ENCODE assay signal across 8 cellular contexts in the genomic region with DNA sequence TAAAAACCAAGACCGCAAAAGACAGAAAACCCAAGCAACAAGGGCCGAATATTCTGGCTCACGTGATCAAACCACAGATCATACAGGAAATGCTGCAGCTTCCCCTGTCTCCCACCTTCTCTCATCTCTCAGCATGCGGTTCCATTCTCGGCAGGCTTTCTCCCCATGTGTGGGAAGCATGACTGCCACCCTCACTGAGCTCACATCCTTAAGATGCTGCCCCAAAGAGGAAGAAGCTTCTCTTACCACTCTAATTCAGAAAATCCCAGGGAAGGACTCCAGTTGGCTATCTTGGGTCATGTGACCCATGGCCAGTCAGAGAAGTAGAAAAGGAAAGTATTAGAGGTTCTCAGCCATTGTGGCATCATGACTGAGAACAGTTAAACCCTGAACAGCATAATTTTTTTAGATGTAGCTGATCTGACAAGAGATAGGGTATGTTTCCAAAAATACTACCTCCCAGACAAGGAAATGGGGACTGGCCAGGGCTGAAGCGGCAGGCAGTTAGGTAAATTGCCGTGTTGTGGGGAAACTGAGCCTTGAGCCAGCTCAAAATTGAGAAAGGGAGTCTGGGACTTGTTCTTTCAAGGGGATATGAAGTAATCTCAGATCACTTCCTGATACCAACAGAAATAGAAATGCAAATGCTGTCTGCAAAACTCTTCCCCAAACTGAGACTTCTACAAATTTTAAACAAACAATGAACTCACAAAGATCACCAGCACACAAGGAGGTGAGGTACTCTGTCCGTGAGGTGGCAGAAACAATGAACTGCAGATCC. TPM values are rescaled to one million over a fixed set of nuclear protein-coding genes. Genes with fewer than 3 reads are reported as not detected.
DNase-seq lines count a peak whose midpoint lies in the region; ATAC-seq, FAIRE-seq and TF ChIP-seq lines count a peak whose summit lies in the region.

No MANE protein-coding gene starts in this region.

- no peaks in the 10 kb centered on the region for H3K27me3 ChIP-seq in SU-DHL-6 (ENCODE audit: low read length)

- H3K4me1 Mint-ChIP-seq in activated naive CD8-positive, alpha-beta T cell treated with anti-CD3 and anti-CD28 coated beads for 36 hours: peaks cover 20% of the 10 kb centered on the region

- H3K79me2 ChIP-seq in SU-DHL-6 (ENCODE audit: insufficient read depth, low read length): no peaks in the 10 kb centered on the region

- H3K27ac Mint-ChIP-seq in activated naive CD8-positive, alpha-beta T cell treated with anti-CD3 and anti-CD28 coated beads for 36 hours: peak overlapping the region; percentile 93

- peak overlapping the region; percentile 75 for H2AFZ ChIP-seq in SU-DHL-6 (ENCODE audit: low read depth, low read length, severe bottlenecking)

- H4K20me1 ChIP-seq in SU-DHL-6 (ENCODE audit: low read depth, low read length): no peaks in the 10 kb centered on the region

- peaks cover 6% of the 10 kb centered on the region for H3K9me3 Mint-ChIP-seq in activated naive CD8-positive, alpha-beta T cell treated with anti-CD3 and anti-CD28 coated beads for 36 hours

- ATAC-seq in HG03139 (IDR thresholded peaks at IDR 0.05; ENCODE audit: unreplicated experiment): no peak

- H3K9ac ChIP-seq in SU-DHL-6 (ENCODE audit: low read length): peak overlapping the region; percentile 45

- H3K9me2 ChIP-seq in SU-DHL-6 (replicated peaks; ENCODE audit: insufficient read depth, low read length): no peaks in the 10 kb centered on the region

- peak overlapping the region; percentile 77 for H3K4me3 Mint-ChIP-seq in activated naive CD8-positive, alpha-beta T cell treated with anti-CD3 and anti-CD28 coated beads for 36 hours

- peak overlapping the region; percentile 70 for H3K4me2 ChIP-seq in SU-DHL-6 (ENCODE audit: low read depth, low read length, poor library complexity, severe bottlenecking)

- H3F3A ChIP-seq in SU-DHL-6 (ENCODE audit: insufficient read depth): peaks cover 33% of the 10 kb centered on the region

- peak overlapping the region; percentile 90 for H3K27ac ChIP-seq in SU-DHL-6 (ENCODE audit: low read depth, low read length)

- no peaks in the 10 kb centered on the region for H3K27me3 Mint-ChIP-seq in activated naive CD8-positive, alpha-beta T cell treated with anti-CD3 and anti-CD28 coated beads for 36 hours

- no peaks in the 10 kb centered on the region for H3K36me3 ChIP-seq in SU-DHL-6 (ENCODE audit: low read length)

- DNase-seq in GM18507 (ENCODE audit: extremely low spot score, insufficient read length, low read depth) (no peak), NCI-H748 treated with DMSO at 0.1 percent for 48 hours (lab: John Stamatoyannopoulos, UW) (no peak), H4 (ENCODE audit: low spot score) (no peak), NCI-H2227 (lab: John Stamatoyannopoulos, UW; ENCODE audit: unreplicated experiment) (no peak)
- peak; percentile 63 for DNase-seq in activated naive CD8-positive, alpha-beta T cell treated with anti-CD3 and anti-CD28 coated beads for 36 hours
- DNase-seq in stimulated activated CD4-positive, alpha-beta T cell treated with anti-CD3 and anti-CD28 coated beads, Interleukin-2, amount 100 ng/mL, for 48 hours: peak; percentile 51 to 57

- peak overlapping the region; percentile 44 for H3K4me3 ChIP-seq in SU-DHL-6 (ENCODE audit: insufficient read depth, low read length, poor library complexity, severe bottlenecking)

- no peaks in the 10 kb centered on the region for H3K9me3 ChIP-seq in SU-DHL-6 (ENCODE audit: insufficient read depth, low read length)

- TF ChIP-seq CTCF in SU-DHL-6 (IDR thresholded peaks at IDR 0.05; ENCODE audit: insufficient read depth, low read length, poor library complexity, severe bottlenecking): no peak

- peak; percentile 75 for FAIRE-seq in GM18507 (lab: Jason Lieb, UNC)

- H3K36me3 Mint-ChIP-seq in activated naive CD8-positive, alpha-beta T cell treated with anti-CD3 and anti-CD28 coated beads for 36 hours: peaks cover 11% of the 10 kb centered on the region

RNA-seq across cellular contexts. Expression of a gene that starts 37.1 kb away (rescaled TPM):
- total RNA-seq in activated naive CD8-positive, alpha-beta T cell treated with anti-CD3 and anti-CD28 coated beads for 36 hours: under 1 TPM; 0.12 to 0.18 TPM
- total RNA-seq in H4 (2014; rRNA removed; shearing (Covaris generic)): not detected in 2 replicates

RNA-seq across cellular contexts. Expression of a gene that starts 53.7 kb away (rescaled TPM):
- total RNA-seq in activated naive CD8-positive, alpha-beta T cell treated with anti-CD3 and anti-CD28 coated beads for 36 hours: 100 to 1,000 TPM; 803 to 814 TPM
- 117 and 122 TPM in 2 replicates for total RNA-seq in H4 (2014; rRNA removed; shearing (Covaris generic))

Comparison
In these comparisons a context has a peak if more than half of its experiments do, and no peak if none do; other contexts are left out.
1. DNase-seq: peak in activated naive CD8-positive, alpha-beta T cell treated with anti-CD3 and anti-CD28 coated beads for 36 hours (single experiment) and stimulated activated CD4-positive, alpha-beta T cell treated with anti-CD3 and anti-CD28 coated beads, Interleukin-2, amount 100 ng/mL, for 48 hours (2 of 2); none in GM18507 (single experiment), NCI-H748 treated with DMSO at 0.1 percent for 48 hours (single experiment), H4 (single experiment) and NCI-H2227 (single experiment).